14 cellular contexts compared by ENCODE assay signal in genomic region chr13:110345701-110346100, GRCh38. TPM values are rescaled to one million over a fixed set of nuclear protein-coding genes. Genes with fewer than 3 reads are reported as not detected.
"Had no signal": no experiment of that assay in that cellular context is flagged by ENCODE, and none has a peak within 500 bp of the region (broad histone marks: within the 10 kb centered on the region; RNA-seq: fewer than 3 reads in every experiment).

No MANE protein-coding gene starts in this region.

- H3K4me3 ChIP-seq: colonic mucosa, right lobe of liver, suprapubic skin had no signal

- H3K36me3 Mint-ChIP-seq: activated CD4-positive, alpha-beta memory T cell treated with anti-CD3 and anti-CD28 coated beads for 36 hours; activated naive CD8-positive, alpha-beta T cell treated with anti-CD3 and anti-CD28 coated beads, Interleukin-2, amount 10 ng/mL, durations not matched to agents 7 days and 5 days; naive B cell; stimulated activated naive B cell treated with anti-CD40 and anti-IgM and Interleukin-4, amounts not matched to agents 10 μg/mL and 1 μg/mL and 100 μg/mL, for 72 hours had no signal

- H3K27me3 Mint-ChIP-seq: progenitor cell of endocrine pancreas had no signal

- H3K4me3 Mint-ChIP-seq: activated CD4-positive, alpha-beta memory T cell treated with anti-CD3 and anti-CD28 coated beads for 36 hours; activated naive CD8-positive, alpha-beta T cell treated with anti-CD3 and anti-CD28 coated beads, Interleukin-2, amount 10 ng/mL, durations not matched to agents 7 days and 5 days; activated T-cell treated with anti-CD3 and anti-CD28 coated beads, Interleukin-2, amount 50 U/mL, for 4 hours; naive B cell; stimulated activated naive B cell treated with anti-CD40 and anti-IgM and Interleukin-4, amounts not matched to agents 10 μg/mL and 1 μg/mL and 100 μg/mL, for 72 hours had no signal

- H3K27ac Mint-ChIP-seq: activated CD4-positive, alpha-beta memory T cell treated with anti-CD3 and anti-CD28 coated beads for 36 hours; activated naive CD8-positive, alpha-beta T cell treated with anti-CD3 and anti-CD28 coated beads, Interleukin-2, amount 10 ng/mL, durations not matched to agents 7 days and 5 days; progenitor cell of endocrine pancreas; stimulated activated naive B cell treated with anti-CD40 and anti-IgM and Interleukin-4, amounts not matched to agents 10 μg/mL and 1 μg/mL and 100 μg/mL, for 72 hours had no signal

- DNase-seq: activated CD4-positive, alpha-beta memory T cell treated with anti-CD3 and anti-CD28 coated beads for 36 hours; activated CD4-positive, alpha-beta T cell treated with anti-CD3 and anti-CD28 coated beads for 1 hour; activated naive CD8-positive, alpha-beta T cell treated with anti-CD3 and anti-CD28 coated beads, Interleukin-2, amount 10 ng/mL, durations not matched to agents 7 days and 5 days; activated T-cell treated with anti-CD3 and anti-CD28 coated beads, Interleukin-2, amount 50 U/mL, for 4 hours; anterior cingulate cortex; colonic mucosa; effector CD4-positive, alpha-beta T cell; hippocampal formation; naive B cell; right lobe of liver; stimulated activated CD4-positive, alpha-beta T cell treated with anti-CD3 and anti-CD28 coated beads, Interleukin-2, amount 100 ng/mL, for 24 hours; stimulated activated naive B cell treated with anti-CD40 and anti-IgM and Interleukin-4, amounts not matched to agents 10 μg/mL and 1 μg/mL and 100 μg/mL, for 72 hours had no signal

- H3K9me3 Mint-ChIP-seq: activated CD4-positive, alpha-beta memory T cell treated with anti-CD3 and anti-CD28 coated beads for 36 hours; activated naive CD8-positive, alpha-beta T cell treated with anti-CD3 and anti-CD28 coated beads, Interleukin-2, amount 10 ng/mL, durations not matched to agents 7 days and 5 days; activated T-cell treated with anti-CD3 and anti-CD28 coated beads, Interleukin-2, amount 50 U/mL, for 4 hours; stimulated activated naive B cell treated with anti-CD40 and anti-IgM and Interleukin-4, amounts not matched to agents 10 μg/mL and 1 μg/mL and 100 μg/mL, for 72 hours had no signal

- H3K36me3 ChIP-seq: colonic mucosa, right lobe of liver, suprapubic skin had no signal

- H3K27me3 ChIP-seq: colonic mucosa, right lobe of liver, suprapubic skin had no signal

- H3K4me1 ChIP-seq: right lobe of liver had no signal

- H3K27ac ChIP-seq: right lobe of liver, suprapubic skin had no signal

- ATAC-seq: activated T-cell treated with anti-CD3 and anti-CD28 coated beads, Interleukin-2, amount 50 U/mL, for 4 hours; right lobe of liver; stimulated activated naive B cell treated with anti-CD40 and anti-IgM and Interleukin-4, amounts not matched to agents 10 μg/mL and 1 μg/mL and 100 μg/mL, for 72 hours had no signal

- H3K9me3 ChIP-seq: colonic mucosa, right lobe of liver, suprapubic skin had no signal

RNA-seq across cellular contexts. Expression of gene COL4A2, which starts 38.6 kb away (rescaled TPM):
- total RNA-seq: activated CD4-positive, alpha-beta memory T cell treated with anti-CD3 and anti-CD28 coated beads for 36 hours; activated naive CD8-positive, alpha-beta T cell treated with anti-CD3 and anti-CD28 coated beads, Interleukin-2, amount 10 ng/mL, durations not matched to agents 7 days and 5 days had no signal

RNA-seq across cellular contexts. Expression of gene COL4A1, which starts 38.7 kb away (rescaled TPM):
- total RNA-seq: activated CD4-positive, alpha-beta memory T cell treated with anti-CD3 and anti-CD28 coated beads for 36 hours; activated naive CD8-positive, alpha-beta T cell treated with anti-CD3 and anti-CD28 coated beads, Interleukin-2, amount 10 ng/mL, durations not matched to agents 7 days and 5 days had no signal
